Comparison of ENCODE assay signal across 8 cellular contexts in the genomic region with DNA sequence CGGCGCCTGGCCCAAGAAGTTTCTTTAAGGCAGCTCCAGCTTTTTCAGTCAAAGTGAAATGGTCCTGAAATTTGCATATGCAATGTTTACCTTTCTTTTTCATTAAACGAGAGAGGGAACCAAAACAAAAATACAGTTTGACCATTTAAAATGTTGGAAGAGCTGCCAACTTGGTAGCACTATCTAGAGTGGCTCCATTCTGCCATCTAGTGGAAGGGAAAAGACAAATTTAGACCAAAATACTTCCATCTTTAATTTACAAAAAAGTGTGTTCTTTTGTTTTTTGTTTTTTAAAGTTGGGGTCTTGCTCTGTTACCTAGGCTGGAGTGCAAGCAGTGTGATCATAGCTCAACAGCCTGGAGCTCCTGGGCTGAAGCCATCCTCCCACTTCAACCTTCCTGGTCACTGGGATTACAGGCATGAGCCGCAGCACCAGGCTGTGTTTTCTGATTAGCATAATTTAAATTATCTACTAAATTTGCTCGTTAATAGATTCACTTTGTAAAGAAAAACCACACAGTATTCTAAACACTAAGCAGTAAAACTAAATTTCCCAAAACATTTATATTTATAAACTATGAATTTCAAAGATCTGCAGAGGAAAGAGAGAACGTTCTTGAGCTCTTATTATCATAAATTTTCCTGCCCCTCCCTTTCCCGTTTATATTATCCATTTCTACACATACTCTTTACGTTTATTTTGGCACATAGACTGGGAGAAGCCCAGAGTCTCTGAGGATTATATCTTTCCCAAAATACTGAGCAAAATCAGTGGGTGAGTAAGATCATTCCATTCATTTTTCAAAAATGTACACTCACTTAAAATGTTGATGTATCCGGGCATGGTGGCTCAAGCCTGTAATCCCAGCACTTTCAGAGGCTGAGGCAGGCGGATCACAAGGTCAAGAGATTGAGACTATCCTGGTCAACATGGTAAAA. TPM values are rescaled to one million over a fixed set of nuclear protein-coding genes. Genes with fewer than 3 reads are reported as not detected.
DNase-seq lines count a peak whose midpoint lies in the region; ATAC-seq and TF ChIP-seq lines count a peak whose summit lies in the region.

No MANE protein-coding gene starts in this region.

- H3K27ac ChIP-seq in CD4-positive, CD25-positive, alpha-beta regulatory T cell (ENCODE audit: insufficient read depth, low read length, poor library complexity, severe bottlenecking): no peak overlapping the region
- H3K27ac ChIP-seq in HEK293 (ENCODE audit: extremely low read depth, low read depth, low read length) (no peak overlapping the region), colonic mucosa (no peak overlapping the region)

- peak overlapping the region in 1 of 4 donors; percentile 8 for H3K4me3 Mint-ChIP-seq in CD4-positive, CD25-positive, alpha-beta regulatory T cell
- H3K4me3 Mint-ChIP-seq in stimulated activated naive B cell treated with anti-CD40 and anti-IgM and Interleukin-4, amounts not matched to agents 10 μg/mL and 1 μg/mL and 100 μg/mL, for 72 hours: no peak overlapping the region

- no peak overlapping the region for H3K27ac Mint-ChIP-seq in CD4-positive, CD25-positive, alpha-beta regulatory T cell
- H3K27ac Mint-ChIP-seq in stimulated activated naive B cell treated with anti-CD40 and anti-IgM and Interleukin-4, amounts not matched to agents 10 μg/mL and 1 μg/mL and 100 μg/mL, for 72 hours: no peak overlapping the region

- POLR2A ChIA-PET in HEK293 (lab: Yijun Ruan, JAX): interaction anchor here (1.5 to 1.6 kb wide), 2 partner anchors 38 to 39 kb away, joined by 3 to 4 read pairs; no protein-coding TSS in a partner anchor

- intact Hi-C loops in colonic mucosa (cut with DNase I): loop anchor here (5.0 kb wide), 1 partner anchor 204 kb away; no protein-coding TSS in a partner anchor

- H3K36me3 Mint-ChIP-seq in CD4-positive, CD25-positive, alpha-beta regulatory T cell: no peaks in the 10 kb centered on the region
- peaks cover 2 to 12% of the 10 kb centered on the region in 2 donors for H3K36me3 Mint-ChIP-seq in stimulated activated naive B cell treated with anti-CD40 and anti-IgM and Interleukin-4, amounts not matched to agents 10 μg/mL and 1 μg/mL and 100 μg/mL, for 72 hours

- peak in 2 of 3 donors; percentile 50 to 70 for DNase-seq in CD4-positive, CD25-positive, alpha-beta regulatory T cell
- DNase-seq in NOMO-1 (lab: John Stamatoyannopoulos, UW; ENCODE audit: unreplicated experiment in 2 of 2) (peak; percentile 13 to 79), colonic mucosa (no peak), middle frontal gyrus (ENCODE audit: extremely low spot score, low spot score) (peak; percentile 33), mucosa of gallbladder (ENCODE audit: low spot score) (no peak)
- no peak for DNase-seq in stimulated activated naive B cell treated with anti-CD40 and anti-IgM and Interleukin-4, amounts not matched to agents 10 μg/mL and 1 μg/mL and 100 μg/mL, for 72 hours

- peaks cover 6% of the 10 kb centered on the region for H3K27me3 ChIP-seq in CD4-positive, CD25-positive, alpha-beta regulatory T cell (ENCODE audit: control insufficient read depth, insufficient read depth, low read length)
- peaks cover 21% of the 10 kb centered on the region for H3K27me3 ChIP-seq in colonic mucosa

- peaks cover 12% of the 10 kb centered on the region for H3K4me1 ChIP-seq in CD4-positive, CD25-positive, alpha-beta regulatory T cell (ENCODE audit: control insufficient read depth, insufficient read depth, low read length, poor library complexity, severe bottlenecking)
- H3K4me1 ChIP-seq in HEK293 (ENCODE audit: control insufficient read depth, insufficient read depth, low read length): no peaks in the 10 kb centered on the region
- H3K4me1 ChIP-seq in colonic mucosa: no peaks in the 10 kb centered on the region

- TF ChIP-seq CTCF in HEK293 (tag by site-specific recombination; IDR thresholded peaks at IDR 0.05) (0 out of 2 replicates have a peak, but pooled peaks have one; percentile 9), colonic mucosa (IDR thresholded peaks at IDR 0.05) (peak; percentile 41)

- no peak for TF ChIP-seq POLR2A in GM18505 (IDR thresholded peaks at IDR 0.05; ENCODE audit: borderline replicate concordance, extremely low read depth, insufficient read depth, insufficient read length)

- H3K9me3 ChIP-seq in CD4-positive, CD25-positive, alpha-beta regulatory T cell (ENCODE audit: control insufficient read depth in 2 of 2, low read length in 2 of 2): no peaks in the 10 kb centered on the region
- no peaks in the 10 kb centered on the region for H3K9me3 ChIP-seq in HEK293 (ENCODE audit: control insufficient read depth, insufficient read depth, low read depth, low read length)
- no peaks in the 10 kb centered on the region for H3K9me3 ChIP-seq in colonic mucosa

- peaks cover 0 to 15% (median 10%) of the 10 kb centered on the region in 4 donors for H3K4me1 Mint-ChIP-seq in CD4-positive, CD25-positive, alpha-beta regulatory T cell
- H3K4me1 Mint-ChIP-seq in stimulated activated naive B cell treated with anti-CD40 and anti-IgM and Interleukin-4, amounts not matched to agents 10 μg/mL and 1 μg/mL and 100 μg/mL, for 72 hours: peaks cover 17 to 22% of the 10 kb centered on the region in 2 donors

- CTCF ChIA-PET in HEK293 (lab: Yijun Ruan, JAX): interaction anchor here (0.5 to 2.4 kb wide), 22 partner anchors 10 to 1162 kb away, joined by 3 to 10 read pairs (median 4); a partner anchor contains a TSS

- H3K9me3 Mint-ChIP-seq in CD4-positive, CD25-positive, alpha-beta regulatory T cell: no peaks in the 10 kb centered on the region
- H3K9me3 Mint-ChIP-seq in stimulated activated naive B cell treated with anti-CD40 and anti-IgM and Interleukin-4, amounts not matched to agents 10 μg/mL and 1 μg/mL and 100 μg/mL, for 72 hours: no peaks in the 10 kb centered on the region

- H3K4me3 ChIP-seq in CD4-positive, CD25-positive, alpha-beta regulatory T cell (ENCODE audit: low read depth, low read length): no peak overlapping the region
- H3K4me3 ChIP-seq in HEK293 (ENCODE audit: low read depth, low read length): no peak overlapping the region
- no peak overlapping the region for H3K4me3 ChIP-seq in colonic mucosa

- H3K27me3 Mint-ChIP-seq in CD4-positive, CD25-positive, alpha-beta regulatory T cell: peaks cover 25% of the 10 kb centered on the region
- H3K27me3 Mint-ChIP-seq in stimulated activated naive B cell treated with anti-CD40 and anti-IgM and Interleukin-4, amounts not matched to agents 10 μg/mL and 1 μg/mL and 100 μg/mL, for 72 hours: peaks cover 21 to 26% of the 10 kb centered on the region in 2 donors

- no peak for ATAC-seq in CD4-positive, CD25-positive, alpha-beta regulatory T cell (ENCODE audit: low read depth in 2 of 2)
- no peak for ATAC-seq in stimulated activated naive B cell treated with anti-CD40 and anti-IgM and Interleukin-4, amounts not matched to agents 10 μg/mL and 1 μg/mL and 100 μg/mL, for 72 hours (replicated peaks)
- no peak for ATAC-seq in GM18505 (IDR thresholded peaks at IDR 0.05; ENCODE audit: unreplicated experiment)

- H3K36me3 ChIP-seq in CD4-positive, CD25-positive, alpha-beta regulatory T cell (ENCODE audit: control insufficient read depth, insufficient read depth, low read length): no peaks in the 10 kb centered on the region
- H3K36me3 ChIP-seq in HEK293 (ENCODE audit: control insufficient read depth in 2 of 2, insufficient read depth in 1 of 2, low read length in 2 of 2): no peaks in the 10 kb centered on the region
- H3K36me3 ChIP-seq in colonic mucosa: no peaks in the 10 kb centered on the region

- no peak overlapping the region for H3K9ac ChIP-seq in colonic mucosa (ENCODE audit: low read depth in 2 of 2, low read length in 2 of 2)

TF ChIP-seq in HEK293, 187 proteins besides CTCF, POLR2A, EP300 and RAD21:
- TF ChIP-seq ZSCAN30 (tag by site-specific recombination; IDR thresholded peaks at IDR 0.05): 0 out of 2 replicates have a peak, but pooled peaks have one; percentile 29
- peak; percentile 66 for TF ChIP-seq ZNF654 (tag by site-specific recombination; IDR thresholded peaks at IDR 0.05; ENCODE audit: low read depth)
- TF ChIP-seq ZBTB7A (tag by site-specific recombination; IDR thresholded peaks at IDR 0.05; ENCODE audit: low read depth): no peak
- TF ChIP-seq ZNF521 (tag by site-specific recombination; IDR thresholded peaks at IDR 0.05): no peak
- TF ChIP-seq ZNF660 (tag by site-specific recombination; IDR thresholded peaks at IDR 0.05): peak; percentile 20; the same call in 1 of the 2 replicates
- TF ChIP-seq ZNF121 (tag by site-specific recombination; IDR thresholded peaks at IDR 0.05): no peak
- TF ChIP-seq, protein P1, sequence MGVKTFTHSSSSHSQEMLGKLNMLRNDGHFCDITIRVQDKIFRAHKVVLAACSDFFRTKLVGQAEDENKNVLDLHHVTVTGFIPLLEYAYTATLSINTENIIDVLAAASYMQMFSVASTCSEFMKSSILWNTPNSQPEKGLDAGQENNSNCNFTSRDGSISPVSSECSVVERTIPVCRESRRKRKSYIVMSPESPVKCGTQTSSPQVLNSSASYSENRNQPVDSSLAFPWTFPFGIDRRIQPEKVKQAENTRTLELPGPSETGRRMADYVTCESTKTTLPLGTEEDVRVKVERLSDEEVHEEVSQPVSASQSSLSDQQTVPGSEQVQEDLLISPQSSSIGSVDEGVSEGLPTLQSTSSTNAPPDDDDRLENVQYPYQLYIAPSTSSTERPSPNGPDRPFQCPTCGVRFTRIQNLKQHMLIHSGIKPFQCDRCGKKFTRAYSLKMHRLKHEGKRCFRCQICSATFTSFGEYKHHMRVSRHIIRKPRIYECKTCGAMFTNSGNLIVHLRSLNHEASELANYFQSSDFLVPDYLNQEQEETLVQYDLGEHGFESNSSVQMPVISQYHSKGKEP (tag by site-specific recombination; IDR thresholded peaks at IDR 0.05): no peak

RNA-seq across cellular contexts. Expression of a gene that starts 15.4 kb away (rescaled TPM):
- total RNA-seq in CD4-positive, CD25-positive, alpha-beta regulatory T cell: 16.8 TPM
- polyA plus RNA-seq in CD4-positive, CD25-positive, alpha-beta regulatory T cell: 10 to 100 TPM; 15.6 to 40.2 (median 24.9) TPM
- 10 to 100 TPM; 13.4 to 40.4 TPM for total RNA-seq in colonic mucosa
- 9.4 TPM for total RNA-seq in mucosa of gallbladder

RNA-seq across cellular contexts. Expression of a gene that starts 20.8 kb away (rescaled TPM):
- not detected for total RNA-seq in CD4-positive, CD25-positive, alpha-beta regulatory T cell
- polyA plus RNA-seq in CD4-positive, CD25-positive, alpha-beta regulatory T cell: not detected
- total RNA-seq in colonic mucosa (under 1 TPM; 0.17 to 0.58 TPM), mucosa of gallbladder (0.26 TPM)

RNA-seq across cellular contexts. Expression of a gene that starts 38.3 kb away (rescaled TPM):
- 900 TPM for total RNA-seq in CD4-positive, CD25-positive, alpha-beta regulatory T cell
- polyA plus RNA-seq in CD4-positive, CD25-positive, alpha-beta regulatory T cell: 100 to 1,000 TPM; 203 to 253 (median 230) TPM
- total RNA-seq in colonic mucosa (100 to 1,000 TPM; 337 to 366 TPM), mucosa of gallbladder (535 TPM)

Comparison
In these comparisons a context has a peak if more than half of its experiments do, and no peak if none do; other contexts are left out.
1. DNase-seq: peak in CD4-positive, CD25-positive, alpha-beta regulatory T cell (2 of 3), NOMO-1 (2 of 2) and middle frontal gyrus (single experiment); none in colonic mucosa (single experiment), mucosa of gallbladder (single experiment) and stimulated activated naive B cell treated with anti-CD40 and anti-IgM and Interleukin-4, amounts not matched to agents 10 μg/mL and 1 μg/mL and 100 μg/mL, for 72 hours (single experiment).